In genomic region chr9:98094316-98094715, GRCh38 we compare ENCODE assay signal across 24 cellular contexts. TPM values are rescaled to one million over a fixed set of nuclear protein-coding genes. Genes with fewer than 3 reads are reported as not detected.
DNase-seq lines count a peak whose midpoint lies in the region; ATAC-seq lines count a peak whose summit lies in the region.
"Had no signal": no experiment of that assay in that cellular context is flagged by ENCODE, and none has a peak within 500 bp of the region (broad histone marks: within the 10 kb centered on the region; RNA-seq: fewer than 3 reads in every experiment).

No MANE protein-coding gene starts in this region.

- H3K36me3 ChIP-seq in CD4-positive, alpha-beta memory T cell (ENCODE audit: insufficient read depth, low read length): peaks cover 35% of the 10 kb centered on the region
- H3K36me3 ChIP-seq in neuronal stem cell (replicated peaks in 1 of 2; ENCODE audit: control insufficient read depth in 2 of 2, insufficient read depth in 2 of 2, low read length in 2 of 2): no peaks in the 10 kb centered on the region
- H3K36me3 ChIP-seq: colonic mucosa, SJSA1, tibial artery had no signal

- H2AFZ ChIP-seq in neuronal stem cell (ENCODE audit: low read length): no peak overlapping the region

- peaks cover 56% of the 10 kb centered on the region for H3K4me1 ChIP-seq in CD4-positive, alpha-beta memory T cell (ENCODE audit: insufficient read depth, low read length)
- peaks cover 0 to 7% of the 10 kb centered on the region in 2 donors for H3K4me1 ChIP-seq in neuronal stem cell (ENCODE audit: control insufficient read depth in 2 of 2, insufficient read depth in 1 of 2, low read depth in 1 of 2, low read length in 2 of 2)
- H3K4me1 ChIP-seq: BE2C, colonic mucosa, SJSA1 had no signal

- H3K27me3 ChIP-seq in CD4-positive, alpha-beta memory T cell (ENCODE audit: insufficient read depth, low read length): no peaks in the 10 kb centered on the region
- peaks cover 0 to 24% (median 0%) of the 10 kb centered on the region in 3 experiments for H3K27me3 ChIP-seq in neuronal stem cell (ENCODE audit: control insufficient read depth in 3 of 3, insufficient read depth in 3 of 3, low read depth in 1 of 3, low read length in 3 of 3)
- H3K27me3 ChIP-seq: BE2C, colonic mucosa, SJSA1 had no signal

- CTCF ChIA-PET in CD4-positive, alpha-beta memory T cell (lab: Charles Lee; ENCODE audit: partially characterized antibody): interaction anchor here (3.0 to 4.2 kb wide), 2 partner anchors 21 to 24 kb away, joined by 14 to 17 read pairs; partner anchors contain the start of gene TRIM14

- no peak for DNase-seq in activated T-cell treated with anti-CD3 and anti-CD28 coated beads, Interleukin-2, amount 50 U/mL, for 72 hours
- no peak for DNase-seq in activated T-cell treated with anti-CD3 and anti-CD28 coated beads, Interleukin-2, amount 50 U/mL, for 24 hours
- no peak for DNase-seq in CD4-positive, alpha-beta memory T cell
- no peak for DNase-seq in activated T-helper 1 cell treated with anti-CD3 and anti-CD28 coated beads, Interleukin-12 subunit alpha, Interleukin-12 subunit beta, Interleukin-2, Interleukin-4 antibody, amounts not matched to agents 30 ng/mL and 10 ng/mL and 1 ng/mL, durations not matched to agents 14 hours and 24 hours and 36 hours (ENCODE audit: low spot score)
- DNase-seq in neuronal stem cell (ENCODE audit: low spot score): no peak
- no peak for DNase-seq in germinal center (ENCODE audit: low spot score)
- DNase-seq: ACHN; activated gamma-delta T cell; anterior cingulate cortex; BE2C; colonic mucosa; DMS79 treated with DMSO at 0.1 percent for 48 hours; effector CD8-positive, alpha-beta T cell; erythroblast; islet precursor cell; left ventricle myocardium superior; NCI-H1417 treated with DMSO at 0.1 percent for 48 hours; NCI-H2081 treated with DMSO at 0.1 percent for 48 hours; NCI-H226 had no signal

- no peak for ATAC-seq in activated T-cell treated with anti-CD3 and anti-CD28 coated beads, Interleukin-2, amount 50 U/mL, for 72 hours (replicated peaks in 1 of 2)
- ATAC-seq in GM18858 (IDR thresholded peaks at IDR 0.05; ENCODE audit: unreplicated experiment): no peak
- ATAC-seq: HCT116, left ventricle myocardium superior had no signal

- H3K4me3 Mint-ChIP-seq in activated T-cell treated with anti-CD3 and anti-CD28 coated beads, Interleukin-2, amount 50 U/mL, for 72 hours: no peak overlapping the region
- H3K4me3 Mint-ChIP-seq in activated T-cell treated with anti-CD3 and anti-CD28 coated beads, Interleukin-2, amount 50 U/mL, for 24 hours: no peak overlapping the region
- H3K4me3 Mint-ChIP-seq in CD4-positive, alpha-beta memory T cell: peak overlapping the region in 3 of 8 donors; percentile 11 to 61 (median 45)
- no peak overlapping the region for H3K4me3 Mint-ChIP-seq in activated T-helper 1 cell treated with anti-CD3 and anti-CD28 coated beads, Interleukin-12 subunit alpha, Interleukin-12 subunit beta, Interleukin-2, Interleukin-4 antibody, amounts not matched to agents 30 ng/mL and 10 ng/mL and 1 ng/mL, durations not matched to agents 14 hours and 24 hours and 36 hours
- H3K4me3 Mint-ChIP-seq: stimulated activated naive CD8-positive, alpha-beta T cell treated with anti-CD3 and anti-CD28 coated beads, Interleukin-15, Interleukin-2, amounts not matched to agents 100 ng/mL and 50 ng/mL, for 24 hours had no signal

- peak overlapping the region; percentile 43 for H2BK12ac ChIP-seq in neuronal stem cell (ENCODE audit: low read length)

- no CpG with 5 or more reads among the region's 4 CpGs for WGBS in neuronal stem cell (ENCODE audit: extremely low coverage in 2 of 2, insufficient read length in 2 of 2, insufficient replicate concordance in 1 of 2), 2 donors

- H3K23ac ChIP-seq in neuronal stem cell (ENCODE audit: low read depth, low read length, poor library complexity): no peak overlapping the region

- no peak overlapping the region for H3K4ac ChIP-seq in neuronal stem cell (ENCODE audit: low read length)

- H3K9me3 ChIP-seq in CD4-positive, alpha-beta memory T cell (ENCODE audit: control insufficient read depth in 1 of 2, low read length in 2 of 2): no peaks in the 10 kb centered on the region
- H3K9me3 ChIP-seq in neuronal stem cell (replicated peaks in 1 of 2; ENCODE audit: control insufficient read depth in 2 of 2, insufficient read depth in 1 of 2, low read depth in 1 of 2, low read length in 2 of 2): no peaks in the 10 kb centered on the region
- H3K9me3 ChIP-seq: BE2C, colonic mucosa, SJSA1, tibial artery had no signal

- no peak overlapping the region for H4K91ac ChIP-seq in neuronal stem cell (ENCODE audit: low read depth, low read length, poor library complexity)

- peaks cover 71% of the 10 kb centered on the region for H3K4me1 Mint-ChIP-seq in activated T-cell treated with anti-CD3 and anti-CD28 coated beads, Interleukin-2, amount 50 U/mL, for 72 hours (ENCODE audit: low read depth)
- H3K4me1 Mint-ChIP-seq in activated T-cell treated with anti-CD3 and anti-CD28 coated beads, Interleukin-2, amount 50 U/mL, for 24 hours (ENCODE audit: low read depth): peaks cover 43% of the 10 kb centered on the region
- H3K4me1 Mint-ChIP-seq in CD4-positive, alpha-beta memory T cell: peaks cover 41 to 81% (median 65%) of the 10 kb centered on the region in 4 donors
- peaks cover 67% of the 10 kb centered on the region for H3K4me1 Mint-ChIP-seq in activated T-helper 1 cell treated with anti-CD3 and anti-CD28 coated beads, Interleukin-12 subunit alpha, Interleukin-12 subunit beta, Interleukin-2, Interleukin-4 antibody, amounts not matched to agents 30 ng/mL and 10 ng/mL and 1 ng/mL, durations not matched to agents 14 hours and 24 hours and 36 hours (ENCODE audit: low read depth)

- no peak overlapping the region for H3K4me3 ChIP-seq in CD4-positive, alpha-beta memory T cell (ENCODE audit: low read length in 2 of 2)
- no peak overlapping the region for H3K4me3 ChIP-seq in neuronal stem cell (ENCODE audit: low read length in 2 of 2)
- H3K4me3 ChIP-seq: colonic mucosa, SJSA1, tibial artery had no signal

- H3K18ac ChIP-seq in neuronal stem cell (ENCODE audit: low read length): no peak overlapping the region

- H3K9me3 Mint-ChIP-seq in activated T-cell treated with anti-CD3 and anti-CD28 coated beads, Interleukin-2, amount 50 U/mL, for 72 hours: no peaks in the 10 kb centered on the region
- no peaks in the 10 kb centered on the region for H3K9me3 Mint-ChIP-seq in activated T-cell treated with anti-CD3 and anti-CD28 coated beads, Interleukin-2, amount 50 U/mL, for 24 hours
- H3K9me3 Mint-ChIP-seq in CD4-positive, alpha-beta memory T cell: no peaks in the 10 kb centered on the region
- no peaks in the 10 kb centered on the region for H3K9me3 Mint-ChIP-seq in activated T-helper 1 cell treated with anti-CD3 and anti-CD28 coated beads, Interleukin-12 subunit alpha, Interleukin-12 subunit beta, Interleukin-2, Interleukin-4 antibody, amounts not matched to agents 30 ng/mL and 10 ng/mL and 1 ng/mL, durations not matched to agents 14 hours and 24 hours and 36 hours
- H3K9me3 Mint-ChIP-seq: stimulated activated naive CD8-positive, alpha-beta T cell treated with anti-CD3 and anti-CD28 coated beads, Interleukin-15, Interleukin-2, amounts not matched to agents 100 ng/mL and 50 ng/mL, for 24 hours had no signal

- peak overlapping the region; percentile 66 for H3K27ac Mint-ChIP-seq in activated T-cell treated with anti-CD3 and anti-CD28 coated beads, Interleukin-2, amount 50 U/mL, for 72 hours
- H3K27ac Mint-ChIP-seq in activated T-cell treated with anti-CD3 and anti-CD28 coated beads, Interleukin-2, amount 50 U/mL, for 24 hours: no peak overlapping the region
- H3K27ac Mint-ChIP-seq in CD4-positive, alpha-beta memory T cell: peak overlapping the region; percentile 71 to 89 (median 82)
- peak overlapping the region; percentile 74 for H3K27ac Mint-ChIP-seq in activated T-helper 1 cell treated with anti-CD3 and anti-CD28 coated beads, Interleukin-12 subunit alpha, Interleukin-12 subunit beta, Interleukin-2, Interleukin-4 antibody, amounts not matched to agents 30 ng/mL and 10 ng/mL and 1 ng/mL, durations not matched to agents 14 hours and 24 hours and 36 hours
- H3K27ac Mint-ChIP-seq: stimulated activated naive CD8-positive, alpha-beta T cell treated with anti-CD3 and anti-CD28 coated beads, Interleukin-15, Interleukin-2, amounts not matched to agents 100 ng/mL and 50 ng/mL, for 24 hours had no signal

- no peak overlapping the region for H3K4me2 ChIP-seq in neuronal stem cell (ENCODE audit: insufficient read depth, low read length, poor library complexity, severe bottlenecking)

- POLR2A ChIA-PET in CD4-positive, alpha-beta memory T cell (lab: Charles Lee; ENCODE audit: partially characterized antibody): interaction anchor here (1.0 to 18.2 kb wide), 6 partner anchors 10 to 162 kb away, joined by 3 to 412 read pairs (median 4); partner anchors contain the start of genes TBC1D2 and TRIM14

- no peak overlapping the region for H2BK120ac ChIP-seq in neuronal stem cell (ENCODE audit: low read depth, low read length)

- intact Hi-C loops in CD4-positive, alpha-beta memory T cell (cut with micrococcal nuclease): no loop called here
- intact Hi-C loops in activated T-helper 1 cell treated with anti-CD3 and anti-CD28 coated beads, Interleukin-12 subunit alpha, Interleukin-12 subunit beta, Interleukin-2, Interleukin-4 antibody, amounts not matched to agents 30 ng/mL and 10 ng/mL and 1 ng/mL, durations not matched to agents 14 hours and 24 hours and 36 hours (cut with micrococcal nuclease): no loop called here

- H3K27me3 Mint-ChIP-seq in activated T-cell treated with anti-CD3 and anti-CD28 coated beads, Interleukin-2, amount 50 U/mL, for 72 hours (ENCODE audit: low read depth): no peaks in the 10 kb centered on the region
- H3K27me3 Mint-ChIP-seq in activated T-cell treated with anti-CD3 and anti-CD28 coated beads, Interleukin-2, amount 50 U/mL, for 24 hours: no peaks in the 10 kb centered on the region
- no peaks in the 10 kb centered on the region for H3K27me3 Mint-ChIP-seq in CD4-positive, alpha-beta memory T cell
- no peaks in the 10 kb centered on the region for H3K27me3 Mint-ChIP-seq in activated T-helper 1 cell treated with anti-CD3 and anti-CD28 coated beads, Interleukin-12 subunit alpha, Interleukin-12 subunit beta, Interleukin-2, Interleukin-4 antibody, amounts not matched to agents 30 ng/mL and 10 ng/mL and 1 ng/mL, durations not matched to agents 14 hours and 24 hours and 36 hours (ENCODE audit: insufficient read depth)
- H3K27me3 Mint-ChIP-seq: stimulated activated naive CD8-positive, alpha-beta T cell treated with anti-CD3 and anti-CD28 coated beads, Interleukin-15, Interleukin-2, amounts not matched to agents 100 ng/mL and 50 ng/mL, for 24 hours had no signal

- no peaks in the 10 kb centered on the region for H3K79me1 ChIP-seq in neuronal stem cell (ENCODE audit: low read depth, low read length)

- H3K14ac ChIP-seq in neuronal stem cell (ENCODE audit: low read length): no peak overlapping the region

- H2BK5ac ChIP-seq in neuronal stem cell (ENCODE audit: low read length): no peak overlapping the region

- H3K36me3 Mint-ChIP-seq in activated T-cell treated with anti-CD3 and anti-CD28 coated beads, Interleukin-2, amount 50 U/mL, for 72 hours (ENCODE audit: insufficient read depth in 2 of 2): peaks cover 0 to 27% of the 10 kb centered on the region in 2 donors
- H3K36me3 Mint-ChIP-seq in activated T-cell treated with anti-CD3 and anti-CD28 coated beads, Interleukin-2, amount 50 U/mL, for 24 hours (ENCODE audit: low read depth): peaks cover 92% of the 10 kb centered on the region
- H3K36me3 Mint-ChIP-seq in CD4-positive, alpha-beta memory T cell: peaks cover 64 to 73% of the 10 kb centered on the region in 2 donors
- peaks cover 48% of the 10 kb centered on the region for H3K36me3 Mint-ChIP-seq in activated T-helper 1 cell treated with anti-CD3 and anti-CD28 coated beads, Interleukin-12 subunit alpha, Interleukin-12 subunit beta, Interleukin-2, Interleukin-4 antibody, amounts not matched to agents 30 ng/mL and 10 ng/mL and 1 ng/mL, durations not matched to agents 14 hours and 24 hours and 36 hours (ENCODE audit: low read depth)

- peak overlapping the region; percentile 6 for H3K27ac ChIP-seq in CD4-positive, alpha-beta memory T cell (ENCODE audit: low read depth, low read length)
- no peak overlapping the region for H3K27ac ChIP-seq in neuronal stem cell (replicated peaks; ENCODE audit: low read length)
- H3K27ac ChIP-seq: colonic mucosa, SJSA1, tibial artery had no signal

- no peak overlapping the region for H4K8ac ChIP-seq in neuronal stem cell (ENCODE audit: low read depth, low read length)

- no peak overlapping the region for H2BK15ac ChIP-seq in neuronal stem cell (ENCODE audit: low read length)

- no peak overlapping the region for H2AK5ac ChIP-seq in neuronal stem cell (ENCODE audit: low read depth, low read length)

- peak overlapping the region; percentile 47 for H3K9ac ChIP-seq in neuronal stem cell (ENCODE audit: low read depth, low read length, poor library complexity)

RNA-seq across cellular contexts. Expression of gene TRIM14, which starts 24.7 kb away (rescaled TPM):
- total RNA-seq in activated T-cell treated with anti-CD3 and anti-CD28 coated beads, Interleukin-2, amount 50 U/mL, for 72 hours: 10 to 100 TPM; 41.6 to 41.7 TPM
- total RNA-seq in CD4-positive, alpha-beta memory T cell: 10 to 100 TPM; 86.1 to 86.2 TPM
- polyA plus RNA-seq in CD4-positive, alpha-beta memory T cell: 10 to 100 TPM; 41.4 to 84.7 TPM
- 41.7 and 42.0 TPM in 2 replicates for total RNA-seq in activated T-helper 1 cell treated with anti-CD3 and anti-CD28 coated beads, Interleukin-12 subunit alpha, Interleukin-12 subunit beta, Interleukin-2, Interleukin-4 antibody, amounts not matched to agents 30 ng/mL and 10 ng/mL and 1 ng/mL, durations not matched to agents 14 hours and 24 hours and 36 hours
- polyA plus RNA-seq in neuronal stem cell (2013, experiment 1 of 2): 1.7 TPM
- polyA plus RNA-seq in neuronal stem cell (2013, experiment 2 of 2): 1.9 TPM

RNA-seq across cellular contexts. Expression of gene NANS, which starts 37.8 kb away (rescaled TPM):
- 10 to 100 TPM; 56.1 to 56.6 TPM for total RNA-seq in activated T-cell treated with anti-CD3 and anti-CD28 coated beads, Interleukin-2, amount 50 U/mL, for 72 hours
- total RNA-seq in CD4-positive, alpha-beta memory T cell: 10 to 100 TPM; 22.1 to 23.2 TPM
- 10 to 100 TPM; 34.6 to 55.3 TPM for polyA plus RNA-seq in CD4-positive, alpha-beta memory T cell
- 54.4 and 55.5 TPM in 2 replicates for total RNA-seq in activated T-helper 1 cell treated with anti-CD3 and anti-CD28 coated beads, Interleukin-12 subunit alpha, Interleukin-12 subunit beta, Interleukin-2, Interleukin-4 antibody, amounts not matched to agents 30 ng/mL and 10 ng/mL and 1 ng/mL, durations not matched to agents 14 hours and 24 hours and 36 hours
- 24.9 TPM for polyA plus RNA-seq in neuronal stem cell (2013, experiment 1 of 2)
- polyA plus RNA-seq in neuronal stem cell (2013, experiment 2 of 2): 23.1 TPM
